8 cellular contexts compared by ENCODE assay signal in the genomic region with DNA sequence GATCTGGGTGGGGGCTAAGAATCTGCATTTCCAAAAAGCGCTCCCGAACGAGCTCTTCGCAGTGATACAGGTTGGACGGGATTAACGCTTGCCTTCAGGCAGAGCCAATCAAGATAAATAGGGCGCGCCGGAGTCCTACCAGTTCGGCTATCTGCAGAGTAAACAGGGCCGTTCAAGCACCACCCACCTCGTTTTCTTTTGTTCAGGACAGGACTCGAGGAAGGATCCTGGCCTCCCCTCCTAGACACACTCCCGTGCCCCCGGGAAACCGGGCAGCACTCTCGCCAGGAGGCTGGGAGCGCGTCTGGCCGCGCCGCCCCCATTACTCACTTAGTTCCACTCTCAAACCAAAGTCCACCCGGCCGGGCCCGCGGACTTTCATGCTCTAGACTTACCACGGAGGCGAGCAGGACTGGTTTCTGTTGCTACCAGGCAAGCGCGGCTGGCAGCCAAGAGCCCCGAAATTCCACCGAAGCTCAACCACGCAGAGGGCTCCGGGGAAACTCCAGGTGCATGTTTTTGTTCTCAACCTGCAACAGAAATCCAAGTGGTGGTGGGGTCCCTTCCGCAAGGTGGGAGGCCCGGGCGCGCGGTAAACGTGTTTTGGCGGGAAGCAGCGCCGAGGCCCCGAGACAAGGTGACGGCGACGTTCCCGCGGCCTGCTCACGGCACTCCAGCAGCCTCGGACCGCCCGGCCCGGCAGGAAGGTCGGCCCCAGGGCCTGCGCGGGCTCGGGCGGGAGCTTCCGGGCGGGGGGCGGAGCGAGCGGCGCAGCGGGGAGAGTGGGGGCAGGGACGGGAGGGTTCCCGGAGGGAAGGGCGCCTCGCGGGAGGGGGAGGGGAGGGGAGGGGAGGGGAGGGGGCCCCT.
DNase-seq lines count a peak whose midpoint lies in the region; ATAC-seq and TF ChIP-seq lines count a peak whose summit lies in the region.

No MANE protein-coding gene starts in this region.

- peak overlapping the region; percentile 74 for H3K4me3 ChIP-seq in choroid plexus epithelial cell (ENCODE audit: low read depth, low read length)

- DNase-seq in NCI-H2029 (lab: John Stamatoyannopoulos, UW) (peak; percentile 44), choroid plexus epithelial cell (ENCODE audit: low read depth) (peak; percentile 73), kidney tubule cell (ENCODE audit: low spot score) (peak; percentile 82), MV-4-11 (lab: John Stamatoyannopoulos, UW) (no peak)
- peak; percentile 36 for DNase-seq in activated CD4-positive, alpha-beta T cell treated with anti-CD3 and anti-CD28 coated beads for 1 hour
- DNase-seq in stimulated activated CD4-positive, alpha-beta T cell treated with anti-CD3 and anti-CD28 coated beads, Interleukin-15, amount 100 ng/mL, for 24 hours: peak; percentile 88

- no peak for TF ChIP-seq POLR2A in GM18505 (IDR thresholded peaks at IDR 0.05; ENCODE audit: borderline replicate concordance, extremely low read depth, insufficient read depth, insufficient read length)

- ATAC-seq in GM18505 (IDR thresholded peaks at IDR 0.05; ENCODE audit: unreplicated experiment) (peak; percentile 51), HG02798 (IDR thresholded peaks at IDR 0.05; ENCODE audit: poor library complexity, unreplicated experiment) (peak; percentile 61)

- TF ChIP-seq CTCF in choroid plexus epithelial cell (conservative IDR thresholded peaks at IDR 0.05; ENCODE audit: low read depth, low read length): no peak
